ENCODE assay signal across 9 cellular contexts in the genomic region with DNA sequence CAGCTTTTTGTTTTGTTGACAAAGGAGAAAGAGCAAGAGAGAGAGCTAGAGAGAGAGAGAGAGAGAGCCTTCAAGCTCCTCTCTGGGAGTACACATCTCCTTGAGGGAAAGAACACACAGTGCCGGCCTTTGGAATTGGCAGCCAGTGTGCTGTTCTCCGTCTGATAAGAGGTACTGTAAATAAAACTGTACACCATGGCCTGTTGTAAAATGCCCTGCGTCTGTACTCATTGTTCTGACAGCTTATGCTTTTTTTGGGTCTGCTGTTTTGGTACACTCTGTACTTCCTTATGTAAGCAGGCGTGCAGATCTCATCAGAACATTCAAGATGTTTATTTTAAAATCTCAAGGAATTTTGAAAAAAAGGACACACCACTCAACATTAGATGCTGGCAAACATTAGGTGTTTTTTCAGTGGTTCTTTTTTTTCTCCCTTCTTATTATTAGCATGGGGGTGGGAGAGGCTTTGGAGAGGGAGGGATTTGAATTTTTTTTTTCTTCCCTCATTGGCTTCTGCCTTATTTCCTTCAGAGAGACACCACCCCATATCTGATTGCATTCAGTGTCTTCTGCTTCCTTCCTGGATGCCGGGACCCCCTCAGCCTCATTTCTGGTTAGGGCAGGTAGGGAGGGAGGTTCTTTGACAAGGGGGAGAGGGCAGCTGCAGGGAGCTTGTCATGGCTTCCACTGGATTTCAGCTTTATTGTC.
A peak's percentile ranks its signal among the peaks of the same experiment; 100 is the strongest.
DNase-seq lines count a peak whose midpoint lies in the region; ATAC-seq and TF ChIP-seq lines count a peak whose summit lies in the region.
"Had no signal": no experiment of that assay in that cellular context is flagged by ENCODE, and none has a peak within 500 bp of the region (broad histone marks: within the 10 kb centered on the region; RNA-seq: fewer than 3 reads in every experiment).

No MANE protein-coding gene starts in this region.

- H3K9me3 Mint-ChIP-seq in Caco-2 (ENCODE audit: unreplicated experiment), result no peaks in the 10 kb centered on the region

- intact Hi-C loops in Caco-2 (cut with micrococcal nuclease; ENCODE audit: unreplicated experiment), result loop anchor here (1.0 kb wide), 4 partner anchors 31 to 120 kb away; a partner anchor contains a TSS

- H3K4me1 ChIP-seq in Caco-2, result peaks cover 22% of the 10 kb centered on the region
- H3K4me1 ChIP-seq in RWPE2 (ENCODE audit: insufficient read depth, poor library complexity, severe bottlenecking), result peaks cover 32% of the 10 kb centered on the region

- DNase-seq in Caco-2 (peak; percentile 67 to 83), RWPE2 (ENCODE audit: low spot score) (no peak), glomerular endothelial cell (ENCODE audit: extremely low read depth, low read depth, low spot score) (peak; percentile 94), pons (ENCODE audit: low spot score) (peak; percentile 72), DMS114 treated with DMSO at 0.1 percent for 48 hours (lab: John Stamatoyannopoulos, UW; ENCODE audit: unreplicated experiment) (no peak), iPS-NIHi11 (ENCODE audit: low spot score) (no peak)

- no TSS peak for BruUV-seq in Caco-2 (replicated peaks; lab: Mats Ljungman, UMichigan)

- peaks cover 25% of the 10 kb centered on the region for H3K4me1 Mint-ChIP-seq in Caco-2 (ENCODE audit: low read depth, unreplicated experiment)

- no peak overlapping the region for H3K4me3 ChIP-seq in Caco-2 (ENCODE audit: low read depth, low read length)
- peak overlapping the region; percentile 6 for H3K4me3 ChIP-seq in RWPE2 (ENCODE audit: severe bottlenecking)

- H3K27ac Mint-ChIP-seq in Caco-2 (ENCODE audit: unreplicated experiment), result no peak overlapping the region

- H3K9me3 ChIP-seq in Caco-2 (no peaks in the 10 kb centered on the region), RWPE2 (ENCODE audit: severe bottlenecking) (no peaks in the 10 kb centered on the region)

- no peaks in the 10 kb centered on the region for H3K36me3 ChIP-seq in Caco-2 (ENCODE audit: control insufficient read depth, insufficient read depth, low read length)
- no peaks in the 10 kb centered on the region for H3K36me3 ChIP-seq in RWPE2 (ENCODE audit: low read depth)

- H3K27ac ChIP-seq in RWPE2 (ENCODE audit: poor library complexity, severe bottlenecking), result peak overlapping the region; percentile 88
- H3K27ac ChIP-seq: HL-60 had no signal

- H3K27me3 ChIP-seq in Caco-2 (replicated peaks; ENCODE audit: control insufficient read depth, insufficient read depth, low read length) (no peaks in the 10 kb centered on the region), RWPE2 (ENCODE audit: insufficient read depth, poor library complexity, severe bottlenecking) (no peaks in the 10 kb centered on the region)

- H3K4me3 Mint-ChIP-seq in Caco-2 (ENCODE audit: unreplicated experiment), result no peak overlapping the region

- POLR2A ChIA-PET in Caco-2 (lab: Charles Lee), result interaction anchor here (0.5 to 0.7 kb wide), 3 partner anchors 62 to 319 kb away, joined by 3 to 5 read pairs (median 3); no protein-coding TSS in a partner anchor

- TF ChIP-seq POLR2A in GM18505 (IDR thresholded peaks at IDR 0.05; ENCODE audit: borderline replicate concordance, extremely low read depth, insufficient read depth, insufficient read length), result no peak

- no peak for TF ChIP-seq CTCF in Caco-2 (IDR thresholded peaks at IDR 0.05; ENCODE audit: insufficient read depth in 1 of 2, low read depth in 1 of 2, low read length in 1 of 2, severe bottlenecking in 1 of 2, unreplicated experiment in 1 of 2)
- TF ChIP-seq CTCF in RWPE2 (IDR thresholded peaks at IDR 0.05; ENCODE audit: poor library complexity, severe bottlenecking), result no peak

- ATAC-seq in RWPE2 (ENCODE audit: low read depth) (peak; percentile 81), GM18505 (IDR thresholded peaks at IDR 0.05; ENCODE audit: unreplicated experiment) (no peak), HG03045 (IDR thresholded peaks at IDR 0.05; ENCODE audit: unreplicated experiment) (no peak)

- H3K36me3 Mint-ChIP-seq in Caco-2 (ENCODE audit: insufficient read depth, unreplicated experiment), result no peaks in the 10 kb centered on the region

- CTCF ChIA-PET in Caco-2 (lab: Charles Lee), result interaction anchor here (0.6 to 2.0 kb wide), 12 partner anchors 14 to 184 kb away, joined by 3 to 12 read pairs (median 4); a partner anchor contains a TSS

- H3K27me3 Mint-ChIP-seq in Caco-2 (ENCODE audit: insufficient read depth, unreplicated experiment), result no peaks in the 10 kb centered on the region

Comparison
In these comparisons a context has a peak if more than half of its experiments do, and no peak if none do; other contexts are left out.
1. DNase-seq: peak in Caco-2 (2 of 2), glomerular endothelial cell (single experiment) and pons (single experiment); none in RWPE2 (single experiment), DMS114 treated with DMSO at 0.1 percent for 48 hours (single experiment) and iPS-NIHi11 (single experiment).